Comparison of ENCODE assay signal across 8 cellular contexts in the genomic region with DNA sequence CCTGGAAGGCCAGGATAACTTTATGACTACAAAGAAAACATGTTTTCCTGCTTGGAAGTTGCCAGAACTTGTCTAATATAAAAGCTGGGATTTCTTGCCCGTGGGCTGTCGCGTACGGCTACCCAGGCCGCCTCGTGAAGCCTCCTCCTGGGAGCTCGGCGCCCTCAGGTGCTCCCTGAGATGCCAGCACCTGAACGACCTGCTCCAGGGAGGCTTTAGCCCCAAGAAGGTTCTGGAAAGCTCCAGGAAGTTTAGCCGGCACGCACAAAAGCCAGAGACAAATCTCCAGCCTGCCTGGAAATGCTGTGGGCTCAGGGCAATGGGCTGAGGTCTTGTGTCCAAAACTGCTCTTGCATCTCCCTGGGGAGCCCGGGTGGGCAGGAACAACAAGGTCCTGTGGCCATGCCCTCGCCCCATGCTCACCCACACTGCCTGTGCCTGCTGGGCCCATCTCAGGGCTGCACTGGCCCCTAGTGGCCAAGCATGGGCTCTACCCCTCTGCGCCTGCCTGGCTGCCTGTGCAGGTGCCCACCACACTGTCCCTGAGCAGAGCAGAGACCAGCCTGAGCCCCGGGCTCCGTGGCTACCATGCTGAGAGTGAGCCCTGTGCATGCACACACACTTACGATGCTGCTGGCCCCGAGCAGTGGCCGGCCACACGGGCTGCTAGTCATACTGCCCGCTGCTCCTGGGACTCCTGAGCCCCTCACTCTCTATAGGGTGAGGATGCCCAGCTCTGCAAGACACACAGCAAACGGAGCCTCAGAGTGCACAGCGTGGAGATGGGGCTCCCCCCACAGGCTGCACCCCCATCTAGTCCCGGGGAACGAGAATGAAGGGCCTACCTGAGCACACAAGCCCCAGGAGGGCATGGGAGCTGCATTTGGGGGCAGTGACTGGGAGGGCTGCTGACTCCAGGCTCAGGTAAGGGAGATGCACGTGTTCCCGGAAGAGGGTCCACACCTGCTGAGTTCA. TPM values are rescaled to one million over a fixed set of nuclear protein-coding genes. Genes with fewer than 3 reads are reported as not detected.
A peak's percentile ranks its signal among the peaks of the same experiment; 100 is the strongest.
DNase-seq lines count a peak whose midpoint lies in the region; ATAC-seq and TF ChIP-seq lines count a peak whose summit lies in the region.

No MANE protein-coding gene starts in this region.

- H3K27me3 Mint-ChIP-seq in nephron (ENCODE audit: low read depth) = peaks cover 73% of the 10 kb centered on the region

- H3K4me1 Mint-ChIP-seq in nephron = peaks cover 22% of the 10 kb centered on the region

- H3K27ac Mint-ChIP-seq in nephron = peak overlapping the region in 2 of 3 experiments; percentile 48 to 57

- no peak overlapping the region for H3K4me2 ChIP-seq in DND-41 (ENCODE audit: insufficient read depth, low read length)
- H3K4me2 ChIP-seq in OCI-LY3 (ENCODE audit: low read length) = no peak overlapping the region

- H3K27ac ChIP-seq in DND-41 (ENCODE audit: low read length) (no peak overlapping the region), OCI-LY3 (ENCODE audit: low read length) (no peak overlapping the region)

- H3K9me3 Mint-ChIP-seq in nephron = no peaks in the 10 kb centered on the region

- no peaks in the 10 kb centered on the region for H3K9me3 ChIP-seq in DND-41 (ENCODE audit: insufficient read depth, low read length, severe bottlenecking)
- no peaks in the 10 kb centered on the region for H3K9me3 ChIP-seq in OCI-LY3 (ENCODE audit: insufficient read depth, low read length)

- no peaks in the 10 kb centered on the region for H3K4me1 ChIP-seq in DND-41 (ENCODE audit: insufficient read depth, low read length)
- H3K4me1 ChIP-seq in OCI-LY3 (ENCODE audit: low read length) = peaks cover 11% of the 10 kb centered on the region; the same call in 1 of the 2 replicates

- ATAC-seq in DND-41 (ENCODE audit: insufficient read depth, low read depth) (peak; percentile 100), HG02678 (IDR thresholded peaks at IDR 0.05; ENCODE audit: unreplicated experiment) (peak; percentile 72), HG02973 (IDR thresholded peaks at IDR 0.05; ENCODE audit: unreplicated experiment) (no peak)
- ATAC-seq in stimulated activated naive CD8-positive, alpha-beta T cell treated with anti-CD3 and anti-CD28 coated beads, Interleukin-15, Interleukin-2, amounts not matched to agents 100 U/mL and 50 U/mL, for 24 hours = peak; percentile 98

- no peaks in the 10 kb centered on the region for H3K36me3 Mint-ChIP-seq in nephron (ENCODE audit: low read depth)

- peak overlapping the region; percentile 35; the same call in 1 of the 2 replicates for H2AFZ ChIP-seq in DND-41 (ENCODE audit: low read depth, low read length)
- H2AFZ ChIP-seq in OCI-LY3 (ENCODE audit: low read depth, low read length) = no peak overlapping the region

- H4K20me1 ChIP-seq in DND-41 (ENCODE audit: insufficient read depth, low read length) (no peaks in the 10 kb centered on the region), OCI-LY3 (ENCODE audit: insufficient read depth, low read length) (peaks cover 4% of the 10 kb centered on the region; the same call in 1 of the 2 replicates)

- peak; percentile 77 for DNase-seq in DND-41
- peak; percentile 86 for DNase-seq in activated CD8-positive, alpha-beta memory T cell treated with anti-CD3 and anti-CD28 coated beads, Interleukin-2, amount 50 U/mL, for 48 hours
- no peak for DNase-seq in epithelial cell of proximal tubule (ENCODE audit: low read depth)
- peak; percentile 80 for DNase-seq in stimulated activated naive CD8-positive, alpha-beta T cell treated with anti-CD3 and anti-CD28 coated beads, Interleukin-15, Interleukin-2, amounts not matched to agents 100 U/mL and 50 U/mL, for 24 hours

- H3K4me3 ChIP-seq in DND-41 (ENCODE audit: low read depth in 1 of 2, low read length in 2 of 2) (no peak overlapping the region), OCI-LY3 (ENCODE audit: low read length) (no peak overlapping the region), epithelial cell of proximal tubule (ENCODE audit: low read depth, low read length) (no peak overlapping the region)

- TF ChIP-seq CTCF in DND-41 (IDR thresholded peaks at IDR 0.05; ENCODE audit: borderline replicate concordance, extremely low read depth, low read length, poor library complexity, severe bottlenecking) (peak; percentile 93), OCI-LY3 (IDR thresholded peaks at IDR 0.05; ENCODE audit: low read depth, low read length) (peak; percentile 95), epithelial cell of proximal tubule (conservative IDR thresholded peaks at IDR 0.05; ENCODE audit: low read depth, low read length) (peak; percentile 96), nephron (IDR thresholded peaks at IDR 0.05; ENCODE audit: unreplicated experiment in 3 of 3) (peak; percentile 90 to 98 (median 94))

- H3K79me2 ChIP-seq in DND-41 (ENCODE audit: insufficient read depth, low read length) = no peaks in the 10 kb centered on the region
- H3K79me2 ChIP-seq in OCI-LY3 (ENCODE audit: low read length) = no peaks in the 10 kb centered on the region

- no peak overlapping the region for H3K4me3 Mint-ChIP-seq in nephron

- H3K9ac ChIP-seq in DND-41 (ENCODE audit: low read depth, low read length) (no peak overlapping the region), OCI-LY3 (ENCODE audit: low read length) (no peak overlapping the region)

- H3K36me3 ChIP-seq in DND-41 (ENCODE audit: insufficient read depth, low read length) = no peaks in the 10 kb centered on the region
- no peaks in the 10 kb centered on the region for H3K36me3 ChIP-seq in OCI-LY3 (replicated peaks; ENCODE audit: low read depth, low read length)

- H3K27me3 ChIP-seq in DND-41 (ENCODE audit: insufficient read depth, low read length, poor library complexity) = no peaks in the 10 kb centered on the region
- H3K27me3 ChIP-seq in OCI-LY3 (ENCODE audit: low read depth, low read length) = peaks cover 25% of the 10 kb centered on the region

RNA-seq across cellular contexts. Expression of a gene that starts 4.9 kb away (rescaled TPM):
- total RNA-seq in epithelial cell of proximal tubule = 33.7 and 85.0 TPM in 2 replicates
